21 cellular contexts compared by ENCODE assay signal in genomic region chr18:47745227-47745626, GRCh38.
"Had no signal": no experiment of that assay in that cellular context is flagged by ENCODE, and none has a peak within 500 bp of the region (broad histone marks: within the 10 kb centered on the region; RNA-seq: fewer than 3 reads in every experiment).

No MANE protein-coding gene starts in this region.

- DNase-seq: effector CD4-positive, alpha-beta T cell; endodermal cell; erythroblast; foreskin melanocyte; heart left ventricle; hippocampal formation; left colon; left ventricle myocardium superior; mesendoderm; mucosa of descending colon; natural killer cell; pancreas; retina; sigmoid colon; stimulated activated CD4-positive, alpha-beta T cell treated with anti-CD3 and anti-CD28 coated beads, Interleukin-2, amount 100 ng/mL, for 24 hours; stimulated activated CD4-positive, alpha-beta T cell treated with anti-CD3 and anti-CD28 coated beads, Interleukin-4, amount 100 ng/mL, for 4 hours; stimulated activated naive CD4-positive, alpha-beta T cell; thyroid gland; upper lobe of left lung; uterus had no signal

- H3K4me3 Mint-ChIP-seq: endodermal cell, natural killer cell, neural crest cell had no signal

- H3K36me3 Mint-ChIP-seq: natural killer cell had no signal

- H3K9me3 Mint-ChIP-seq: endodermal cell, natural killer cell, neural crest cell had no signal

- ATAC-seq: heart left ventricle, left colon, left ventricle myocardium superior, mucosa of descending colon, natural killer cell, pancreas had no signal

- H3K27ac Mint-ChIP-seq: endodermal cell, natural killer cell had no signal

- H3K4me1 Mint-ChIP-seq: endodermal cell, neural crest cell had no signal
